Comparison of ENCODE assay signal across 12 cellular contexts in genomic region chr10:62924344-62924748, GRCh38.
DNase-seq lines count a peak whose midpoint lies in the region; ATAC-seq, FAIRE-seq and TF ChIP-seq lines count a peak whose summit lies in the region.
"Had no signal": no experiment of that assay in that cellular context is flagged by ENCODE, and none has a peak within 500 bp of the region (broad histone marks: within the 10 kb centered on the region; RNA-seq: fewer than 3 reads in every experiment).

No MANE protein-coding gene starts in this region.

- TF ChIP-seq EP300 in A549 (IDR thresholded peaks at IDR 0.05) = no peak

- DNase-seq in A549 (ENCODE audit: low read depth in 1 of 2, low spot score in 1 of 2) (no peak), GM06990 (ENCODE audit: extremely low read depth, insufficient read length) (no peak), islet precursor cell (peak; percentile 83), GM10248 (ENCODE audit: extremely low spot score) (no peak)
- no peak for DNase-seq in stimulated activated naive CD4-positive, alpha-beta T cell (lab: John Stamatoyannopoulos, UW)
- no peak for DNase-seq in effector memory CD4-positive, alpha-beta T cell
- DNase-seq: activated CD8-positive, alpha-beta T cell treated with anti-CD3 and anti-CD28 coated beads for 36 hours; left cardiac atrium; NCI-H1694; posterior cingulate gyrus had no signal

- POLR2A ChIA-PET in A549 (lab: Yijun Ruan, JAX) (interaction anchor here (0.6 kb wide), 1 partner anchor 706 kb away, joined by 4 read pairs; no protein-coding TSS in a partner anchor), GM10248 (lab: Yijun Ruan, JAX) (no interaction called here)

- no peaks in the 10 kb centered on the region for H3K27me3 ChIP-seq in GM06990 (replicated peaks; ENCODE audit: control insufficient read depth, insufficient read depth, low read length)
- H3K27me3 ChIP-seq in OCI-LY1 (ENCODE audit: insufficient read depth, low read length) = no peaks in the 10 kb centered on the region
- H3K27me3 ChIP-seq in effector memory CD4-positive, alpha-beta T cell (replicated peaks; ENCODE audit: control insufficient read depth, insufficient read depth, low read length, poor library complexity, severe bottlenecking) = no peaks in the 10 kb centered on the region

- CTCF ChIA-PET in A549 (lab: Yijun Ruan, JAX) = no interaction called here
- CTCF ChIA-PET in GM10248 (lab: Yijun Ruan, JAX) = interaction anchor here (1.0 kb wide), 1 partner anchor 16 kb away, joined by 3 read pairs; no protein-coding TSS in a partner anchor

- H3K4me1 ChIP-seq in A549 = no peaks in the 10 kb centered on the region
- no peaks in the 10 kb centered on the region for H3K4me1 ChIP-seq in OCI-LY1 (ENCODE audit: insufficient read depth, low read length, severe bottlenecking)
- H3K4me1 ChIP-seq in effector memory CD4-positive, alpha-beta T cell (ENCODE audit: control insufficient read depth, insufficient read depth, low read length, poor library complexity, severe bottlenecking) = no peaks in the 10 kb centered on the region

- TF ChIP-seq RAD21 in A549 (conservative IDR thresholded peaks at IDR 0.05 in 1 of 2, IDR thresholded peaks at IDR 0.05 in 1 of 2) = no peak

- H3K9me3 ChIP-seq in A549 = no peaks in the 10 kb centered on the region
- H3K9me3 ChIP-seq in OCI-LY1 (ENCODE audit: low read length) = no peaks in the 10 kb centered on the region
- no peaks in the 10 kb centered on the region for H3K9me3 ChIP-seq in effector memory CD4-positive, alpha-beta T cell (ENCODE audit: control insufficient read depth, low read length)

- H3K4me2 ChIP-seq in A549 (peak overlapping the region; percentile 36; the same call in 2 of the 3 replicates), OCI-LY1 (ENCODE audit: low read length) (peak overlapping the region; percentile 53; the same call in 1 of the 2 replicates)

- no peaks in the 10 kb centered on the region for H3K79me2 ChIP-seq in OCI-LY1 (ENCODE audit: insufficient read depth, low read length)

- H3K4me3 ChIP-seq in A549 (no peak overlapping the region), GM06990 (replicated peaks; ENCODE audit: low read depth, low read length) (peak overlapping the region; percentile 45), OCI-LY1 (ENCODE audit: low read depth, low read length, poor library complexity, severe bottlenecking) (no peak overlapping the region)
- H3K4me3 ChIP-seq in effector memory CD4-positive, alpha-beta T cell (ENCODE audit: insufficient read depth, low read depth, low read length, poor library complexity, severe bottlenecking) = no peak overlapping the region

- H3K9ac ChIP-seq in OCI-LY1 (ENCODE audit: low read length) = no peak overlapping the region

- FAIRE-seq in A549 (lab: Jason Lieb, UNC) = no peak

- H4K20me1 ChIP-seq in OCI-LY1 (ENCODE audit: insufficient read depth, low read length) = no peaks in the 10 kb centered on the region

- ATAC-seq in A549 = peak; percentile 30 to 65; a peak in 3 of 6 replicates
- no peak for ATAC-seq in GM18870 (IDR thresholded peaks at IDR 0.05; ENCODE audit: unreplicated experiment)
- ATAC-seq: activated CD8-positive, alpha-beta T cell treated with anti-CD3 and anti-CD28 coated beads for 36 hours; left cardiac atrium had no signal

- H3K27ac ChIP-seq in A549 (no peak overlapping the region), OCI-LY1 (ENCODE audit: low read depth, low read length, poor library complexity, severe bottlenecking) (no peak overlapping the region)
- H3K27ac ChIP-seq in effector memory CD4-positive, alpha-beta T cell (ENCODE audit: insufficient read depth, low read length, poor library complexity, severe bottlenecking) = no peak overlapping the region

- H3K36me3 ChIP-seq in GM06990 (ENCODE audit: control insufficient read depth, insufficient read depth, low read length) (no peaks in the 10 kb centered on the region), OCI-LY1 (ENCODE audit: insufficient read depth, low read length) (no peaks in the 10 kb centered on the region)
- H3K36me3 ChIP-seq in effector memory CD4-positive, alpha-beta T cell (ENCODE audit: control insufficient read depth, insufficient read depth, low read length) = no peaks in the 10 kb centered on the region

- H3F3A ChIP-seq in OCI-LY1 (ENCODE audit: insufficient read depth, low read length) = no peaks in the 10 kb centered on the region

- H3K9me2 ChIP-seq in OCI-LY1 (ENCODE audit: low read depth, low read length) = no peaks in the 10 kb centered on the region

- H2AFZ ChIP-seq in OCI-LY1 (ENCODE audit: low read length) = no peak overlapping the region

- no peak for TF ChIP-seq CTCF in A549 (IDR thresholded peaks at IDR 0.05)
- no peak for TF ChIP-seq CTCF in GM06990 (IDR thresholded peaks at IDR 0.05; ENCODE audit: insufficient read depth, low read length, poor library complexity, severe bottlenecking)
- no peak for TF ChIP-seq CTCF in OCI-LY1 (IDR thresholded peaks at IDR 0.05; ENCODE audit: low read length)
- TF ChIP-seq CTCF in GM10248 (IDR thresholded peaks at IDR 0.05; ENCODE audit: control extremely low read depth, extremely low read depth, low read depth, missing control alignments) = no peak

- TF ChIP-seq POLR2A in A549 (IDR thresholded peaks at IDR 0.05; ENCODE audit: low read length) = no peak

- WGBS in A549 (ENCODE audit: missing lambda C conversion rate) = 57% methylated on average over 9 of the region's 20 CpGs

TF ChIP-seq in A549, 52 proteins besides CTCF, POLR2A, EP300 and RAD21:
- TF ChIP-seq JUN (IDR thresholded peaks at IDR 0.05) = no peak
- TF ChIP-seq HOXA7 (CRISPR knock-in tag; IDR thresholded peaks at IDR 0.05) = no peak
- no peak for TF ChIP-seq HMGXB4 (CRISPR knock-in tag; IDR thresholded peaks at IDR 0.05; ENCODE audit: borderline replicate concordance)
- TF ChIP-seq NPAS2 (CRISPR knock-in tag; IDR thresholded peaks at IDR 0.05; ENCODE audit: borderline replicate concordance) = no peak
- no peak for TF ChIP-seq HOXB5 (CRISPR knock-in tag; IDR thresholded peaks at IDR 0.05)
- no peak for TF ChIP-seq PHF8 (IDR thresholded peaks at IDR 0.05; ENCODE audit: borderline replicate concordance, low read depth)
- TF ChIP-seq RCOR1 (IDR thresholded peaks at IDR 0.05; ENCODE audit: low read depth, low read length) = no peak
TF ChIP-seq in A549: peak in this region for 0.
